ENCODE assay signal across 9 cellular contexts in genomic region chr11:128492461-128492860, GRCh38.
DNase-seq lines count a peak whose midpoint lies in the region; ATAC-seq and TF ChIP-seq lines count a peak whose summit lies in the region.
"Had no signal": no experiment of that assay in that cellular context is flagged by ENCODE, and none has a peak within 500 bp of the region (broad histone marks: within the 10 kb centered on the region; RNA-seq: fewer than 3 reads in every experiment).

No MANE protein-coding gene starts in this region.

- H3K27me3 ChIP-seq in foreskin keratinocyte (no peaks in the 10 kb centered on the region), thymus (ENCODE audit: control insufficient read depth, insufficient read depth) (no peaks in the 10 kb centered on the region)

- DNase-seq in activated T-cell treated with anti-CD3 and anti-CD28 coated beads, Interleukin-2, amount 50 U/mL, for 4 hours = no peak
- DNase-seq in activated T-cell treated with anti-CD3 and anti-CD28 coated beads for 4 hours (no peak), T-cell (no peak), foreskin keratinocyte (no peak), cerebellum (ENCODE audit: low spot score) (no peak), NCI-H1436 (lab: John Stamatoyannopoulos, UW) (no peak), anterior cingulate cortex (lab: John Stamatoyannopoulos, UW) (no peak)
- DNase-seq: amniotic stem cell had no signal

- ATAC-seq in activated T-cell treated with anti-CD3 and anti-CD28 coated beads, Interleukin-2, amount 50 U/mL, for 4 hours = no peak
- peak in 1 of 4 experiments; percentile 8 for ATAC-seq in T-cell (replicated peaks in 1 of 4)
- peak; percentile 20 for ATAC-seq in foreskin keratinocyte

- H3K27me3 Mint-ChIP-seq in activated T-cell treated with anti-CD3 and anti-CD28 coated beads, Interleukin-2, amount 50 U/mL, for 4 hours (ENCODE audit: low read depth) = no peaks in the 10 kb centered on the region
- no peaks in the 10 kb centered on the region for H3K27me3 Mint-ChIP-seq in T-cell

- H3K36me3 ChIP-seq in thymus (ENCODE audit: control insufficient read depth, insufficient read depth) = peaks cover 61% of the 10 kb centered on the region

- TF ChIP-seq CTCF in foreskin keratinocyte (conservative IDR thresholded peaks at IDR 0.05) = no peak

- no peaks in the 10 kb centered on the region for H3K9me3 ChIP-seq in thymus (ENCODE audit: control insufficient read depth)

- WGBS in thymus = 93% methylated on average over 2 of the region's 2 CpGs

- H3K4me3 Mint-ChIP-seq in activated T-cell treated with anti-CD3 and anti-CD28 coated beads, Interleukin-2, amount 50 U/mL, for 4 hours = peak overlapping the region; percentile 42
- H3K4me3 Mint-ChIP-seq in T-cell = peak overlapping the region; percentile 64 to 99 (median 70)

- peaks cover 58% of the 10 kb centered on the region for H3K4me1 ChIP-seq in foreskin keratinocyte
- H3K4me1 ChIP-seq in thymus (ENCODE audit: control insufficient read depth, insufficient read depth, low read length) = peaks cover 61% of the 10 kb centered on the region

- H3K4me3 ChIP-seq in thymus (ENCODE audit: low read length) = no peak overlapping the region

- H3K27ac ChIP-seq in foreskin keratinocyte = no peak overlapping the region
- peak overlapping the region; percentile 69 for H3K27ac ChIP-seq in thymus (ENCODE audit: low read depth)

- H3K36me3 Mint-ChIP-seq in activated T-cell treated with anti-CD3 and anti-CD28 coated beads, Interleukin-2, amount 50 U/mL, for 4 hours (ENCODE audit: insufficient read depth) = peaks cover 51% of the 10 kb centered on the region
- H3K36me3 Mint-ChIP-seq in T-cell = peaks cover 79% of the 10 kb centered on the region

- H3K4me1 Mint-ChIP-seq in activated T-cell treated with anti-CD3 and anti-CD28 coated beads, Interleukin-2, amount 50 U/mL, for 4 hours (ENCODE audit: low read depth) = peaks cover 96% of the 10 kb centered on the region
- H3K4me1 Mint-ChIP-seq in T-cell = peaks cover 97 to 100% (median 97%) of the 10 kb centered on the region in 3 donors

- no peaks in the 10 kb centered on the region for H3K9me3 Mint-ChIP-seq in activated T-cell treated with anti-CD3 and anti-CD28 coated beads, Interleukin-2, amount 50 U/mL, for 4 hours
- H3K9me3 Mint-ChIP-seq in T-cell = no peaks in the 10 kb centered on the region

- H3K27ac Mint-ChIP-seq in T-cell = peak overlapping the region; percentile 92 to 96

- CTCF ChIA-PET in T-cell (lab: Charles Lee) = interaction anchor here (0.6 to 5.4 kb wide), 6 partner anchors 10 to 588 kb away, joined by 3 to 30 read pairs (median 3); no protein-coding TSS in a partner anchor

- POLR2A ChIA-PET in T-cell (lab: Charles Lee) = interaction anchor here (0.5 to 2.2 kb wide), 9 partner anchors 9 to 163 kb away, joined by 3 to 9 read pairs (median 4); no protein-coding TSS in a partner anchor
